In the genomic region with DNA sequence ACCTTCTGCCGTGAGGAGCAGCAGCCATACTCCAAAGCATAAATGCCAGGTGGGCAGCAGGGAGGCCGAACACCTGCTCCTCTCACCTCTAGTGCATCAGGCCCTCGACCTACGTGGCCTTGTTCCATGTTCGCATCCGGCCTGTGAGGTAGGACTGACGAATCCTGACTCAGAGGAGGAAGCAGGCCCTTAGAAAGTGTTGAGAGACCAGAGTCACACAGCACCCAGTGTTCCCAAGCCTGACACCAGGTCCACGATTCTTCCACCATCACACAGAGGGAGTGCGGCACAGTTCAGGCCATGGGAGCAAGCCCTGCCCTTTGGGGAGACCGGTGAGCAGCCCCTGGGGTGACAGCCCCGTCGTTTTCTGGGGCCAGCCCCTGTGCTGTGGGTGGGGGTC, we compare ENCODE assay signal across 33 cellular contexts. TPM values are rescaled to one million over a fixed set of nuclear protein-coding genes. Genes with fewer than 3 reads are reported as not detected.
"Had no signal": no experiment of that assay in that cellular context is flagged by ENCODE, and none has a peak within 500 bp of the region (broad histone marks: within the 10 kb centered on the region; RNA-seq: fewer than 3 reads in every experiment).

No MANE protein-coding gene starts in this region.

- H3K27me3 ChIP-seq: body of pancreas, ovary, testis, uterus had no signal

- H3K36me3 ChIP-seq: adrenal gland, gastroesophageal sphincter, ovary, prostate gland, uterus had no signal

- ATAC-seq: body of pancreas, gastroesophageal sphincter, sciatic nerve had no signal

- H3K4me3 ChIP-seq: adrenal gland, body of pancreas, coronary artery, dorsolateral prefrontal cortex, gastroesophageal sphincter, ovary, prostate gland, skin epidermis, testis, uterus had no signal

- H3K4me1 ChIP-seq: adrenal gland, body of pancreas, gastroesophageal sphincter, prostate gland, testis, uterus had no signal

- H3K9me3 ChIP-seq: adrenal gland, body of pancreas, gastroesophageal sphincter, ovary, prostate gland, testis, uterus had no signal

- DNase-seq: activated CD4-positive, alpha-beta memory T cell treated with anti-CD3 and anti-CD28 coated beads, Interleukin-2, amount 10 ng/mL, durations not matched to agents 7 days and 5 days; activated CD4-positive, alpha-beta T cell treated with anti-CD3 and anti-CD28 coated beads for 1 hour; activated CD4-positive, alpha-beta T cell treated with anti-CD3 and anti-CD28 coated beads, Interleukin-2, amount 10 ng/mL, durations not matched to agents 7 days and 5 days; activated naive CD4-positive, alpha-beta T cell treated with Interleukin-2 at 50 U/mL for 16 hours; activated naive CD8-positive, alpha-beta T cell treated with anti-CD3 and anti-CD28 coated beads for 36 hours; activated T-cell treated with anti-CD3 and anti-CD28 coated beads, Interleukin-2, amount 50 U/mL, for 4 hours; adrenal gland; aorta; body of pancreas; dorsolateral prefrontal cortex; effector memory CD4-positive, alpha-beta T cell; erythroblast; hippocampal formation; left cardiac atrium; left ventricle myocardium superior; naive B cell; nephron progenitor cell; ovary; retina; stimulated activated CD4-positive, alpha-beta T cell treated with anti-CD3 and anti-CD28 coated beads, Interleukin-12 subunit alpha, Interleukin-12 subunit beta, amount 100 ng/mL, for 4 hours; stimulated activated CD4-positive, alpha-beta T cell treated with anti-CD3 and anti-CD28 coated beads, Interleukin-4, amount 100 ng/mL, for 1 hour; stimulated activated naive CD8-positive, alpha-beta T cell treated with anti-CD3 and anti-CD28 coated beads, Interleukin-15, Interleukin-2, amounts not matched to agents 100 U/mL and 50 U/mL, for 24 hours; T1000; testis; trophoblast cell; uterus had no signal

- H3K27ac ChIP-seq: adrenal gland, body of pancreas, coronary artery, dorsolateral prefrontal cortex, gastroesophageal sphincter, ovary, prostate gland, skin epidermis, testis, uterus had no signal

RNA-seq across cellular contexts. Expression of a gene that starts 14.7 kb away (rescaled TPM):
- total RNA-seq: aorta, cardiac septum, left cardiac atrium, left ventricle myocardium superior, lung microvascular endothelial cell, sciatic nerve, uterus had no signal
- polyA plus RNA-seq: adrenal gland, ovary had no signal
